ENCODE assay signal across 18 cellular contexts in genomic region chr6:78324213-78324612, GRCh38.
A peak's percentile ranks its signal among the peaks of the same experiment; 100 is the strongest.
DNase-seq lines count a peak whose midpoint lies in the region; ATAC-seq, FAIRE-seq and TF ChIP-seq lines count a peak whose summit lies in the region.
"Had no signal": no experiment of that assay in that cellular context is flagged by ENCODE, and none has a peak within 500 bp of the region (broad histone marks: within the 10 kb centered on the region; RNA-seq: fewer than 3 reads in every experiment).

No MANE protein-coding gene starts in this region.

- POLR2A ChIA-PET in IMR-90 (lab: Charles Lee; ENCODE audit: unreplicated experiment), result no interaction called here

- H2BK20ac ChIP-seq in IMR-90 (ENCODE audit: low read depth, low read length), result no peak overlapping the region

- FAIRE-seq in bronchial epithelial cell (lab: Jason Lieb, UNC), result no peak
- FAIRE-seq: A549, GM12878 had no signal

- no peak for TF ChIP-seq RAD21 in IMR-90 (IDR thresholded peaks at IDR 0.05; ENCODE audit: low read length)

- TF ChIP-seq POLR2A in IMR-90 (IDR thresholded peaks at IDR 0.05; ENCODE audit: low read depth, low read length), result no peak

- H2AK9ac ChIP-seq in IMR-90 (replicated peaks; ENCODE audit: low read depth, low read length, poor library complexity), result no peak overlapping the region

- no peak overlapping the region for H3K14ac ChIP-seq in IMR-90 (replicated peaks; ENCODE audit: low read depth, low read length)

- no peaks in the 10 kb centered on the region for H3K27me3 ChIP-seq in IMR-90 (ENCODE audit: control insufficient read depth, insufficient read depth, low read length)
- no peaks in the 10 kb centered on the region for H3K27me3 ChIP-seq in RWPE2 (ENCODE audit: insufficient read depth, poor library complexity, severe bottlenecking)
- H3K27me3 ChIP-seq in bronchial epithelial cell (ENCODE audit: control insufficient read depth, insufficient read depth, low read length), result no peaks in the 10 kb centered on the region
- H3K27me3 ChIP-seq in right cardiac atrium (ENCODE audit: control insufficient read depth, insufficient read depth), result no peaks in the 10 kb centered on the region

- no peak overlapping the region for H3K4me2 ChIP-seq in IMR-90 (ENCODE audit: low read depth, low read length)
- H3K4me2 ChIP-seq: A549 had no signal

- dilution Hi-C loops in IMR-90 (cut with HindIII; ENCODE audit: low sequenced_read_pairs, unreplicated experiment), result no loop called here

- in situ Hi-C loops in IMR-90 (cut with MboI; ENCODE audit: low sequenced_read_pairs), result no loop called here

- no peak overlapping the region for H4K8ac ChIP-seq in IMR-90 (ENCODE audit: low read depth in 2 of 2, low read length in 2 of 2)

- H3K4me1 ChIP-seq in IMR-90 (ENCODE audit: control insufficient read depth, insufficient read depth, low read length) (no peaks in the 10 kb centered on the region), RWPE2 (ENCODE audit: insufficient read depth, poor library complexity, severe bottlenecking) (no peaks in the 10 kb centered on the region), right cardiac atrium (ENCODE audit: control insufficient read depth, insufficient read depth, low read length) (no peaks in the 10 kb centered on the region)
- H3K4me1 ChIP-seq: A549 had no signal

- H2AFZ ChIP-seq in IMR-90 (replicated peaks; ENCODE audit: low read length, poor library complexity), result no peak overlapping the region

- H3K23ac ChIP-seq in IMR-90 (ENCODE audit: low read depth, low read length), result no peak overlapping the region

- H3K4ac ChIP-seq in IMR-90 (ENCODE audit: low read depth, low read length), result no peak overlapping the region

- H3K9ac ChIP-seq in IMR-90 (ENCODE audit: low read depth, low read length), result no peak overlapping the region

- intact Hi-C loops in IMR-90 (cut with micrococcal nuclease), result no loop called here
- intact Hi-C loops in right cardiac atrium (cut with DNase I), result no loop called here

- no peaks in the 10 kb centered on the region for H3K79me1 ChIP-seq in IMR-90 (ENCODE audit: low read depth in 1 of 2, low read length in 2 of 2)

- H4K20me1 ChIP-seq in IMR-90 (ENCODE audit: insufficient read depth, low read length), result no peaks in the 10 kb centered on the region

- H2AK5ac ChIP-seq in IMR-90 (ENCODE audit: low read depth, low read length), result no peak overlapping the region

- no peak overlapping the region for H3K56ac ChIP-seq in IMR-90 (ENCODE audit: extremely low read depth, insufficient read depth, low read length)

- no peak for TF ChIP-seq CTCF in IMR-90 (conservative IDR thresholded peaks at IDR 0.05; ENCODE audit: low read depth, low read length)
- no peak for TF ChIP-seq CTCF in RWPE2 (IDR thresholded peaks at IDR 0.05; ENCODE audit: poor library complexity, severe bottlenecking)
- TF ChIP-seq CTCF in bronchial epithelial cell (IDR thresholded peaks at IDR 0.05; ENCODE audit: insufficient read depth, low read length, severe bottlenecking), result no peak

- no peak overlapping the region for H4K5ac ChIP-seq in IMR-90 (ENCODE audit: low read depth, low read length)

- no peak overlapping the region for H2BK120ac ChIP-seq in IMR-90 (ENCODE audit: low read depth, low read length)

- no CpG with 5 or more reads among the region's 2 CpGs for WGBS in IMR-90 (ENCODE audit: extremely low coverage in 2 of 2, insufficient read length in 1 of 2), 2 experiments
- WGBS in right cardiac atrium, result 61% methylated on average over 2 of the region's 2 CpGs

- H3K4me3 ChIP-seq in IMR-90 (ENCODE audit: insufficient read depth, low read depth, low read length), result no peak overlapping the region
- no peak overlapping the region for H3K4me3 ChIP-seq in RWPE2 (ENCODE audit: severe bottlenecking)
- H3K4me3 ChIP-seq in bronchial epithelial cell (ENCODE audit: low read depth, low read length), result no peak overlapping the region
- H3K4me3 ChIP-seq in right cardiac atrium (ENCODE audit: low read length), result no peak overlapping the region
- H3K4me3 ChIP-seq: A549, GM12878, SK-N-MC had no signal

- no peak overlapping the region for H4K91ac ChIP-seq in IMR-90 (ENCODE audit: insufficient read depth, low read depth, low read length)

- no peak overlapping the region for H2BK15ac ChIP-seq in IMR-90 (ENCODE audit: low read depth, low read length)

- H3K27ac ChIP-seq in IMR-90 (ENCODE audit: insufficient read depth, low read length) (no peak overlapping the region), RWPE2 (ENCODE audit: poor library complexity, severe bottlenecking) (no peak overlapping the region), right cardiac atrium (ENCODE audit: low read length) (no peak overlapping the region)
- H3K27ac ChIP-seq: A549, SK-N-MC had no signal

- H3K18ac ChIP-seq in IMR-90 (ENCODE audit: low read depth, low read length), result no peak overlapping the region

- DNase-seq in IMR-90, result no peak
- no peak for DNase-seq in RWPE2 (ENCODE audit: low spot score)
- DNase-seq in bronchial epithelial cell (ENCODE audit: low read depth), result peak; percentile 54
- peak; percentile 7 for DNase-seq in glomerular visceral epithelial cell (ENCODE audit: extremely low spot score)
- DNase-seq in NCI-H2081 (lab: John Stamatoyannopoulos, UW), result no peak
- no peak for DNase-seq in right cardiac atrium
- DNase-seq: CD4-positive, alpha-beta T cell; HCEC 1CT; KBM-7; NCI-H1105; NCI-H1694; NCI-H510A; NCI-H748 treated with DMSO at 0.1 percent for 48 hours; SHP77 had no signal

- H3K9me1 ChIP-seq in IMR-90 (ENCODE audit: insufficient read depth, low read length), result no peaks in the 10 kb centered on the region

- CTCF ChIA-PET in IMR-90 (lab: Yijun Ruan, JAX), result no interaction called here

- H2BK5ac ChIP-seq in IMR-90 (ENCODE audit: low read depth, low read length, poor library complexity, severe bottlenecking), result no peak overlapping the region

- peaks cover 1% of the 10 kb centered on the region; the same call in 1 of the 2 replicates for H3K9me3 ChIP-seq in IMR-90 (ENCODE audit: control insufficient read depth, insufficient read depth, low read length)
- H3K9me3 ChIP-seq in RWPE2 (ENCODE audit: severe bottlenecking), result no peaks in the 10 kb centered on the region
- H3K9me3 ChIP-seq in right cardiac atrium (ENCODE audit: control insufficient read depth, low read length), result no peaks in the 10 kb centered on the region
- H3K9me3 ChIP-seq: A549 had no signal

- BruUV-seq in IMR-90 (replicated peaks; lab: Mats Ljungman, UMichigan), result no TSS peak

- no peaks in the 10 kb centered on the region for H3K36me3 ChIP-seq in IMR-90 (ENCODE audit: control insufficient read depth, insufficient read depth, low read length)
- no peaks in the 10 kb centered on the region for H3K36me3 ChIP-seq in RWPE2 (ENCODE audit: low read depth)
- H3K36me3 ChIP-seq in bronchial epithelial cell (ENCODE audit: control insufficient read depth, insufficient read depth, low read length), result no peaks in the 10 kb centered on the region

- ATAC-seq in IMR-90 (ENCODE audit: low read depth) (no peak), RWPE2 (ENCODE audit: low read depth) (peak; percentile 45; the same call in 1 of the 3 replicates), HG03439 (IDR thresholded peaks at IDR 0.05; ENCODE audit: unreplicated experiment) (no peak), right cardiac atrium (no peak)
- ATAC-seq: A549, GM12878 had no signal

TF ChIP-seq in IMR-90, 13 proteins besides CTCF, POLR2A, EP300 and RAD21:
- no peak for TF ChIP-seq CHD1 (IDR thresholded peaks at IDR 0.05; ENCODE audit: low read depth, low read length)
- no peak for TF ChIP-seq MAZ (IDR thresholded peaks at IDR 0.05; ENCODE audit: borderline replicate concordance, low read depth, low read length)
- TF ChIP-seq CEBPB (IDR thresholded peaks at IDR 0.05; ENCODE audit: low read depth, low read length), result peak; percentile 69; the same call in 1 of the 2 replicates
- no peak for TF ChIP-seq RCOR1 (IDR thresholded peaks at IDR 0.05; ENCODE audit: insufficient replicate concordance, low read length)

Comparison
In these comparisons a context has a peak if more than half of its experiments do, and no peak if none do; other contexts are left out.
1. DNase-seq: peak in bronchial epithelial cell (single experiment) and glomerular visceral epithelial cell (single experiment); none in IMR-90 (single experiment), RWPE2 (single experiment), NCI-H2081 (0 of 2) and right cardiac atrium (0 of 3).